1 cellular context compared by ENCODE assay signal in genomic region chr10:71316786-71317160, GRCh38.
TF ChIP-seq lines count a peak whose summit lies in the region.

No MANE protein-coding gene starts in this region.

TF ChIP-seq in GM23338, 12 proteins besides CTCF, POLR2A, EP300 and RAD21 (continued from another document):
- TF ChIP-seq, protein P1, sequence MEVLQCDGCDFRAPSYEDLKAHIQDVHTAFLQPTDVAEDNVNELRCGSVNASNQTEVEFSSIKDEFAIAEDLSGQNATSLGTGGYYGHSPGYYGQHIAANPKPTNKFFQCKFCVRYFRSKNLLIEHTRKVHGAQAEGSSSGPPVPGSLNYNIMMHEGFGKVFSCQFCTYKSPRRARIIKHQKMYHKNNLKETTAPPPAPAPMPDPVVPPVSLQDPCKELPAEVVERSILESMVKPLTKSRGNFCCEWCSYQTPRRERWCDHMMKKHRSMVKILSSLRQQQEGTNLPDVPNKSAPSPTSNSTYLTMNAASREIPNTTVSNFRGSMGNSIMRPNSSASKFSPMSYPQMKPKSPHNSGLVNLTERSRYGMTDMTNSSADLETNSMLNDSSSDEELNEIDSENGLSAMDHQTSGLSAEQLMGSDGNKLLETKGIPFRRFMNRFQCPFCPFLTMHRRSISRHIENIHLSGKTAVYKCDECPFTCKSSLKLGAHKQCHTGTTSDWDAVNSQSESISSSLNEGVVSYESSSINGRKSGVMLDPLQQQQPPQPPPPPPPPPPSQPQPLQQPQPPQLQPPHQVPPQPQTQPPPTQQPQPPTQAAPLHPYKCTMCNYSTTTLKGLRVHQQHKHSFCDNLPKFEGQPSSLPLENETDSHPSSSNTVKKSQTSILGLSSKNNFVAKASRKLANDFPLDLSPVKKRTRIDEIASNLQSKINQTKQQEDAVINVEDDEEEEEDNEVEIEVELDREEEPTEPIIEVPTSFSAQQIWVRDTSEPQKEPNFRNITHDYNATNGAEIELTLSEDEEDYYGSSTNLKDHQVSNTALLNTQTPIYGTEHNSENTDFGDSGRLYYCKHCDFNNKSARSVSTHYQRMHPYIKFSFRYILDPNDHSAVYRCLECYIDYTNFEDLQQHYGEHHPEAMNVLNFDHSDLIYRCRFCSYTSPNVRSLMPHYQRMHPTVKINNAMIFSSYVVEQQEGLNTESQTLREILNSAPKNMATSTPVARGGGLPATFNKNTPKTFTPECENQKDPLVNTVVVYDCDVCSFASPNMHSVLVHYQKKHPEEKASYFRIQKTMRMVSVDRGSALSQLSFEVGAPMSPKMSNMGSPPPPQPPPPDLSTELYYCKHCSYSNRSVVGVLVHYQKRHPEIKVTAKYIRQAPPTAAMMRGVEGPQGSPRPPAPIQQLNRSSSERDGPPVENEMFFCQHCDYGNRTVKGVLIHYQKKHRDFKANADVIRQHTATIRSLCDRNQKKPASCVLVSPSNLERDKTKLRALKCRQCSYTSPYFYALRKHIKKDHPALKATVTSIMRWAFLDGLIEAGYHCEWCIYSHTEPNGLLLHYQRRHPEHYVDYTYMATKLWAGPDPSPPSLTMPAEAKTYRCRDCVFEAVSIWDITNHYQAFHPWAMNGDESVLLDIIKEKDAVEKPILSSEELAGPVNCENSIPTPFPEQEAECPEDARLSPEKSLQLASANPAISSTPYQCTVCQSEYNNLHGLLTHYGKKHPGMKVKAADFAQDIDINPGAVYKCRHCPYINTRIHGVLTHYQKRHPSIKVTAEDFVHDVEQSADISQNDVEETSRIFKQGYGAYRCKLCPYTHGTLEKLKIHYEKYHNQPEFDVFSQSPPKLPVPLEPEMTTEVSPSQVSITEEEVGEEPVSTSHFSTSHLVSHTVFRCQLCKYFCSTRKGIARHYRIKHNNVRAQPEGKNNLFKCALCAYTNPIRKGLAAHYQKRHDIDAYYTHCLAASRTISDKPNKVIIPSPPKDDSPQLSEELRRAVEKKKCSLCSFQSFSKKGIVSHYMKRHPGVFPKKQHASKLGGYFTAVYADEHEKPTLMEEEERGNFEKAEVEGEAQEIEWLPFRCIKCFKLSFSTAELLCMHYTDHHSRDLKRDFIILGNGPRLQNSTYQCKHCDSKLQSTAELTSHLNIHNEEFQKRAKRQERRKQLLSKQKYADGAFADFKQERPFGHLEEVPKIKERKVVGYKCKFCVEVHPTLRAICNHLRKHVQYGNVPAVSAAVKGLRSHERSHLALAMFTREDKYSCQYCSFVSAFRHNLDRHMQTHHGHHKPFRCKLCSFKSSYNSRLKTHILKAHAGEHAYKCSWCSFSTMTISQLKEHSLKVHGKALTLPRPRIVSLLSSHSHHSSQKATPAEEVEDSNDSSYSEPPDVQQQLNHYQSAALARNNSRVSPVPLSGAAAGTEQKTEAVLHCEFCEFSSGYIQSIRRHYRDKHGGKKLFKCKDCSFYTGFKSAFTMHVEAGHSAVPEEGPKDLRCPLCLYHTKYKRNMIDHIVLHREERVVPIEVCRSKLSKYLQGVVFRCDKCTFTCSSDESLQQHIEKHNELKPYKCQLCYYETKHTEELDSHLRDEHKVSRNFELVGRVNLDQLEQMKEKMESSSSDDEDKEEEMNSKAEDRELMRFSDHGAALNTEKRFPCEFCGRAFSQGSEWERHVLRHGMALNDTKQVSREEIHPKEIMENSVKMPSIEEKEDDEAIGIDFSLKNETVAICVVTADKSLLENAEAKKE (CRISPR knock-in tag; IDR thresholded peaks at IDR 0.05) = no peak
- no peak for TF ChIP-seq EZH2 (IDR thresholded peaks at IDR 0.05; ENCODE audit: low read depth, unreplicated experiment)
- TF ChIP-seq POLR2AphosphoS5 (IDR thresholded peaks at IDR 0.05; ENCODE audit: low read depth) = no peak
- no peak for TF ChIP-seq NANOG (IDR thresholded peaks at IDR 0.05; ENCODE audit: borderline replicate concordance)
- TF ChIP-seq ZNF114 (CRISPR knock-in tag; IDR thresholded peaks at IDR 0.05) = no peak
- no peak for TF ChIP-seq ETS1 (IDR thresholded peaks at IDR 0.05)
- TF ChIP-seq EZH2phosphoT487 (IDR thresholded peaks at IDR 0.05; ENCODE audit: unreplicated experiment) = no peak
- no peak for TF ChIP-seq JUNB (IDR thresholded peaks at IDR 0.05; ENCODE audit: unreplicated experiment)
- no peak for TF ChIP-seq STAT1 (IDR thresholded peaks at IDR 0.05; ENCODE audit: unreplicated experiment)
